In genomic region chr16:25106567-25107465, GRCh38 we compare ENCODE assay signal across 8 cellular contexts. TPM values are rescaled to one million over a fixed set of nuclear protein-coding genes. Genes with fewer than 3 reads are reported as not detected.
DNase-seq lines count a peak whose midpoint lies in the region; ATAC-seq and FAIRE-seq lines count a peak whose summit lies in the region.

No MANE protein-coding gene starts in this region.

- peak overlapping the region; percentile 88 to 98 (median 94) for H3K27ac Mint-ChIP-seq in naive thymus-derived CD8-positive, alpha-beta T cell
- H3K27ac Mint-ChIP-seq in stimulated activated effector memory CD8-positive, alpha-beta T cell treated with anti-CD3 and anti-CD28 coated beads, Interleukin-12 subunit alpha, Interleukin-12 subunit beta, amount 100 ng/mL, for 72 hours, result peak overlapping the region; percentile 95

- peak; percentile 65 for DNase-seq in CMK (ENCODE audit: low read depth)
- DNase-seq in KBM-7, result peak; percentile 37
- peak; percentile 66 for DNase-seq in RCC 7860 (ENCODE audit: low spot score)
- DNase-seq in activated T-helper 9 cell treated with anti-CD3 and anti-CD28 coated beads, Interleukin-2, amount 50 U/mL, for 16 hours (ENCODE audit: low read depth), result peak; percentile 56
- peak; percentile 83 for DNase-seq in fibroblast of peridontal ligament (ENCODE audit: extremely low read depth)
- DNase-seq in naive thymus-derived CD8-positive, alpha-beta T cell, result peak; percentile 37 to 81 (median 51)
- DNase-seq in stimulated activated effector memory CD8-positive, alpha-beta T cell treated with anti-CD3 and anti-CD28 coated beads, Interleukin-12 subunit alpha, Interleukin-12 subunit beta, amount 100 ng/mL, for 72 hours (ENCODE audit: low spot score in 2 of 2), result peak; percentile 77 to 91

- H3K36me3 Mint-ChIP-seq in naive thymus-derived CD8-positive, alpha-beta T cell, result no peaks in the 10 kb centered on the region
- H3K36me3 Mint-ChIP-seq in stimulated activated effector memory CD8-positive, alpha-beta T cell treated with anti-CD3 and anti-CD28 coated beads, Interleukin-12 subunit alpha, Interleukin-12 subunit beta, amount 100 ng/mL, for 72 hours, result peaks cover 19% of the 10 kb centered on the region

- H3K9me3 Mint-ChIP-seq in naive thymus-derived CD8-positive, alpha-beta T cell, result no peaks in the 10 kb centered on the region
- no peaks in the 10 kb centered on the region for H3K9me3 Mint-ChIP-seq in stimulated activated effector memory CD8-positive, alpha-beta T cell treated with anti-CD3 and anti-CD28 coated beads, Interleukin-12 subunit alpha, Interleukin-12 subunit beta, amount 100 ng/mL, for 72 hours

- peaks cover 0 to 1% (median 0%) of the 10 kb centered on the region in 5 donors for H3K27me3 Mint-ChIP-seq in naive thymus-derived CD8-positive, alpha-beta T cell

- ATAC-seq in GM21360 (IDR thresholded peaks at IDR 0.05; ENCODE audit: unreplicated experiment), result peak; percentile 48
- peak; percentile 21 to 22 for ATAC-seq in naive thymus-derived CD8-positive, alpha-beta T cell
- ATAC-seq in stimulated activated effector memory CD8-positive, alpha-beta T cell treated with anti-CD3 and anti-CD28 coated beads, Interleukin-12 subunit alpha, Interleukin-12 subunit beta, amount 100 ng/mL, for 72 hours, result peak; percentile 78

- H3K4me3 Mint-ChIP-seq in naive thymus-derived CD8-positive, alpha-beta T cell, result peak overlapping the region; percentile 89 to 99 (median 97)
- H3K4me3 Mint-ChIP-seq in stimulated activated effector memory CD8-positive, alpha-beta T cell treated with anti-CD3 and anti-CD28 coated beads, Interleukin-12 subunit alpha, Interleukin-12 subunit beta, amount 100 ng/mL, for 72 hours, result peak overlapping the region; percentile 88

- POLR2A ChIA-PET in naive thymus-derived CD8-positive, alpha-beta T cell (lab: Charles Lee), result interaction anchor here (1.0 to 7.3 kb wide), 4 partner anchors 13 to 75 kb away, joined by 3 to 245 read pairs (median 48); no protein-coding TSS in a partner anchor

- in situ Hi-C loops in KBM-7 (cut with MboI; ENCODE audit: low pct_unique_long_range_greater_than_20kb, low sequenced_read_pairs), result no loop called here

- peaks cover 14 to 42% (median 41%) of the 10 kb centered on the region in 4 donors for H3K4me1 Mint-ChIP-seq in naive thymus-derived CD8-positive, alpha-beta T cell
- peaks cover 34% of the 10 kb centered on the region for H3K4me1 Mint-ChIP-seq in stimulated activated effector memory CD8-positive, alpha-beta T cell treated with anti-CD3 and anti-CD28 coated beads, Interleukin-12 subunit alpha, Interleukin-12 subunit beta, amount 100 ng/mL, for 72 hours

- FAIRE-seq in RCC 7860 (lab: Jason Lieb, UNC), result no peak

RNA-seq across cellular contexts. Expression of gene LCMT1, which starts 4.7 kb away (rescaled TPM):
- 10 to 100 TPM; 29.9 to 35.0 TPM for total RNA-seq in naive thymus-derived CD8-positive, alpha-beta T cell
- 10 to 100 TPM; 38.7 to 41.4 (median 40.6) TPM for polyA plus RNA-seq in naive thymus-derived CD8-positive, alpha-beta T cell

Comparison
In these comparisons a context has a peak if more than half of its experiments do, and no peak if none do; other contexts are left out.
1. Peak in every context shown above with its lines: DNase-seq and ATAC-seq.
2. ATAC-seq: peak in every context shown above with its lines; median percentile 78 in stimulated activated effector memory CD8-positive, alpha-beta T cell treated with anti-CD3 and anti-CD28 coated beads, Interleukin-12 subunit alpha, Interleukin-12 subunit beta, amount 100 ng/mL, for 72 hours; 48 in GM21360; 22 in naive thymus-derived CD8-positive, alpha-beta T cell.